Comparison of ENCODE assay signal across 8 cellular contexts in genomic region chr3:11770477-11771381, GRCh38.
DNase-seq lines count a peak whose midpoint lies in the region; ATAC-seq, FAIRE-seq and TF ChIP-seq lines count a peak whose summit lies in the region.

No MANE protein-coding gene starts in this region.

- WGBS in A549 (ENCODE audit: missing lambda C conversion rate), result 60% methylated on average over 19 of the region's 20 CpGs
- WGBS in lung, 2 donors, result 26 to 32% methylated on average over 20 of the region's 20 CpGs

- H3K27me3 ChIP-seq in dorsolateral prefrontal cortex (no peaks in the 10 kb centered on the region), lung (ENCODE audit: control insufficient read depth, insufficient read depth) (no peaks in the 10 kb centered on the region)

- no peak for TF ChIP-seq EP300 in A549 (IDR thresholded peaks at IDR 0.05)

- ATAC-seq in A549 (peak; percentile 62 to 76; a peak in 5 of 6 replicates), GM18868 (IDR thresholded peaks at IDR 0.05; ENCODE audit: unreplicated experiment) (peak; percentile 100), HG03103 (IDR thresholded peaks at IDR 0.05; ENCODE audit: low read depth, unreplicated experiment) (peak; percentile 99), lung (ENCODE audit: insufficient read depth, low FRiP score) (peak; percentile 95)

- intact Hi-C loops in dorsolateral prefrontal cortex (cut with DNase I), result no loop called here

- no peak overlapping the region for H3K4me3 ChIP-seq in A549
- H3K4me3 ChIP-seq in dorsolateral prefrontal cortex, result peak overlapping the region in 54 of 59 donors; percentile 4 to 60 (median 39)
- H3K4me3 ChIP-seq in lung, result no peak overlapping the region

- H3K4me1 ChIP-seq in A549 (peaks cover 11% of the 10 kb centered on the region; the same call in 2 of the 3 replicates), lung (ENCODE audit: control insufficient read depth in 2 of 2, insufficient read depth in 2 of 2, low read length in 2 of 2) (peaks cover 0 to 4% of the 10 kb centered on the region in 2 donors)

- no peak for TF ChIP-seq POLR2A in A549 (IDR thresholded peaks at IDR 0.05; ENCODE audit: low read length)

- POLR2A ChIA-PET in A549 (lab: Yijun Ruan, JAX), result interaction anchor here (0.7 kb wide), 1 partner anchor 53 kb away, joined by 3 read pairs; no protein-coding TSS in a partner anchor

- H3K27ac ChIP-seq in A549 (peak overlapping the region in 1 of 2 experiments; percentile 50; a peak in 2 of 6 replicates), dorsolateral prefrontal cortex (peak overlapping the region in 7 of 59 donors; percentile 24 to 72 (median 44)), lung (ENCODE audit: low read depth in 1 of 2, low read length in 1 of 2) (peak overlapping the region in 1 of 2 donors; percentile 51)

- TF ChIP-seq RAD21 in A549 (conservative IDR thresholded peaks at IDR 0.05 in 1 of 2, IDR thresholded peaks at IDR 0.05 in 1 of 2), result no peak

- CTCF ChIA-PET in A549 (lab: Yijun Ruan, JAX), result interaction anchor here (0.7 to 0.8 kb wide), 3 partner anchors 33 to 570 kb away, joined by 3 to 4 read pairs (median 3); no protein-coding TSS in a partner anchor

- no peaks in the 10 kb centered on the region for H3K36me3 ChIP-seq in lung (ENCODE audit: control insufficient read depth in 2 of 2, insufficient read depth in 2 of 2, low read length in 2 of 2)

- FAIRE-seq in A549 (lab: Jason Lieb, UNC), result no peak

- H3K9me3 ChIP-seq in A549 (no peaks in the 10 kb centered on the region), lung (ENCODE audit: control insufficient read depth in 2 of 2, insufficient read depth in 1 of 2, low read length in 1 of 2) (no peaks in the 10 kb centered on the region)

- peak overlapping the region; percentile 10; the same call in 2 of the 3 replicates for H3K4me2 ChIP-seq in A549

- TF ChIP-seq CTCF in A549 (IDR thresholded peaks at IDR 0.05) (no peak), dorsolateral prefrontal cortex (IDR thresholded peaks at IDR 0.05 in 54 of 56, conservative IDR thresholded peaks at IDR 0.05 in 2 of 56; ENCODE audit: low read depth in 1 of 56, partially characterized antibody in 56 of 56) (no peak), lung (IDR thresholded peaks at IDR 0.05; ENCODE audit: control extremely low read depth, extremely low read depth) (no peak)

- peak; percentile 50 to 51 for DNase-seq in A549 (ENCODE audit: low read depth in 1 of 2, low spot score in 1 of 2)
- peak; percentile 97 for DNase-seq in NCI-H226
- DNase-seq in activated CD4-positive, alpha-beta T cell treated with anti-CD3 and anti-CD28 coated beads, Interleukin-2, amount 50 U/mL, for 4 hours, result peak; percentile 69 to 75
- peak; percentile 21 to 84 (median 68) for DNase-seq in dorsolateral prefrontal cortex
- DNase-seq in lung (ENCODE audit: low spot score), result peak; percentile 88
- peak; percentile 49 for DNase-seq in stimulated activated CD8-positive, alpha-beta memory T cell treated with anti-CD3 and anti-CD28 coated beads, Interleukin-12 subunit alpha, Interleukin-12 subunit beta, amount 100 ng/mL, for 1 hour (ENCODE audit: low read depth)

TF ChIP-seq in A549, 52 proteins besides CTCF, POLR2A, EP300 and RAD21:
- TF ChIP-seq NR3C1 (IDR thresholded peaks at IDR 0.05) (no peak), CHD2 (IDR thresholded peaks at IDR 0.05; ENCODE audit: low read length, partially characterized antibody) (no peak), MYC (IDR thresholded peaks at IDR 0.05; ENCODE audit: borderline replicate concordance, low read length) (no peak), KDM5A (IDR thresholded peaks at IDR 0.05) (no peak), USF2 (IDR thresholded peaks at IDR 0.05) (no peak), FOSL2 (IDR thresholded peaks at IDR 0.05) (no peak), FOSL2 (CRISPR knock-in tag; IDR thresholded peaks at IDR 0.05) (0 out of 2 replicates have a peak, but pooled peaks have one; percentile 8), CEBPB (IDR thresholded peaks at IDR 0.05) (no peak), CBX8 (IDR thresholded peaks at IDR 0.05) (no peak)
TF ChIP-seq in A549: peak in this region for 1.

Comparison
In these comparisons a context has a peak if more than half of its experiments do, and no peak if none do; other contexts are left out.
1. H3K4me3 ChIP-seq: peak in dorsolateral prefrontal cortex (54 of 59); none in A549 (single experiment) and lung (single experiment).
2. Peak in every context shown above with its lines, with median percentiles within 50 percentile points of each other: ATAC-seq and DNase-seq.